Comparison of ENCODE assay signal across 29 cellular contexts in the genomic region with DNA sequence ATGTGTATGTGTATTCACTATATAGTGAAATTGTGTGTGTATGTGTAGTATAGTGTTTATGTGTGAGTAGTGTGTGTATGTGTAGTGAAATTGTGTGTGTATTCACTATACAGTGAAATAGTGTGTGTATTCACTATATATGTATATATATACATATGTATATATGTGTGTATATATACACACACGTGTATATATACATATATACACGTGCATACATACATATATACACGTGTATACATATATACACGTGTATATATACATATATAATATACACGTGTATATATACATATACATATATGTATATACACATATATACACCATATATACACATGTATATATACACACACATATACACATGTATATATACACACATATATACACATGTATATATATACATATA.
"Had no signal": no experiment of that assay in that cellular context is flagged by ENCODE, and none has a peak within 500 bp of the region (broad histone marks: within the 10 kb centered on the region; RNA-seq: fewer than 3 reads in every experiment).

No MANE protein-coding gene starts in this region.

- H3K4me1 Mint-ChIP-seq: stimulated activated effector memory CD8-positive, alpha-beta T cell treated with anti-CD3 and anti-CD28 coated beads, Interleukin-12 subunit alpha, Interleukin-12 subunit beta, amount 100 ng/mL, for 72 hours; stimulated activated memory B cell treated with anti-CD40 and anti-IgM and Interleukin-4, amounts not matched to agents 10 μg/mL and 1 μg/mL and 100 μg/mL, for 72 hours; stimulated activated naive B cell treated with anti-CD40 and anti-IgM and Interleukin-4, amounts not matched to agents 10 μg/mL and 1 μg/mL and 100 μg/mL, for 72 hours; stimulated activated naive CD8-positive, alpha-beta T cell treated with anti-CD3 and anti-CD28 coated beads, Interleukin-15, amount 100 ng/mL, for 72 hours had no signal

- DNase-seq: stimulated activated CD4-positive, alpha-beta T cell treated with anti-CD3 and anti-CD28 coated beads, Interleukin-2, amount 100 ng/mL, for 48 hours; stimulated activated CD4-positive, alpha-beta T cell treated with anti-CD3 and anti-CD28 coated beads, Interleukin-4, amount 100 ng/mL, for 1 hour; stimulated activated CD4-positive, alpha-beta T cell treated with anti-CD3 and anti-CD28 coated beads, Interleukin-4, amount 100 ng/mL, for 24 hours; stimulated activated CD4-positive, alpha-beta T cell treated with anti-CD3 and anti-CD28 coated beads, Interleukin-4, amount 100 ng/mL, for 4 hours; stimulated activated CD8-positive, alpha-beta memory T cell treated with anti-CD3 and anti-CD28 coated beads, Interleukin-4, amount 100 ng/mL, for 48 hours; stimulated activated naive B cell treated with anti-CD40 and anti-IgM and Interleukin-4, amounts not matched to agents 10 μg/mL and 1 μg/mL and 100 μg/mL, for 72 hours; stimulated activated naive CD4-positive, alpha-beta T cell; stimulated activated naive CD4-positive, alpha-beta T cell treated with Interleukin-2 at 50 U/mL for 16 hours; stimulated activated naive CD8-positive, alpha-beta T cell treated with anti-CD3 and anti-CD28 coated beads, Interleukin-15, amount 100 ng/mL, for 72 hours; stimulated activated naive CD8-positive, alpha-beta T cell treated with anti-CD3 and anti-CD28 coated beads, Interleukin-15, Interleukin-2, amounts not matched to agents 100 U/mL and 50 U/mL, for 24 hours; stomach; substantia nigra; testis; thyroid gland; tibial artery; transverse colon; trophoblast cell; upper lobe of left lung; upper lobe of right lung; uterus had no signal

- H3K4me3 Mint-ChIP-seq: stimulated activated effector memory CD8-positive, alpha-beta T cell treated with anti-CD3 and anti-CD28 coated beads, Interleukin-12 subunit alpha, Interleukin-12 subunit beta, amount 100 ng/mL, for 72 hours; stimulated activated memory B cell treated with anti-CD40 and anti-IgM and Interleukin-4, amounts not matched to agents 10 μg/mL and 1 μg/mL and 100 μg/mL, for 72 hours; stimulated activated naive B cell treated with anti-CD40 and anti-IgM and Interleukin-4, amounts not matched to agents 10 μg/mL and 1 μg/mL and 100 μg/mL, for 72 hours; stimulated activated naive CD8-positive, alpha-beta T cell treated with anti-CD3 and anti-CD28 coated beads, Interleukin-15, amount 100 ng/mL, for 72 hours; stimulated activated naive CD8-positive, alpha-beta T cell treated with anti-CD3 and anti-CD28 coated beads, Interleukin-15, Interleukin-2, amounts not matched to agents 100 ng/mL and 50 ng/mL, for 24 hours; type B pancreatic cell had no signal

- H3K27me3 ChIP-seq: stomach, suprapubic skin, testis, thyroid gland, tibial artery, tibial nerve, transverse colon, upper lobe of left lung, upper lobe of right lung, uterus, vagina had no signal

- H3K4me1 ChIP-seq: stomach, suprapubic skin, testis, thyroid gland, tibial artery, tibial nerve, transverse colon, upper lobe of left lung, upper lobe of right lung, uterus, vagina had no signal

- H3K4me3 ChIP-seq: stomach, suprapubic skin, testis, thoracic aorta, thyroid gland, tibial artery, tibial nerve, transverse colon, upper lobe of left lung, upper lobe of right lung, uterus, vagina had no signal

- H3K27ac ChIP-seq: stomach, suprapubic skin, testis, thoracic aorta, thyroid gland, tibial artery, tibial nerve, transverse colon, upper lobe of left lung, upper lobe of right lung, uterus, vagina had no signal

- H3K36me3 Mint-ChIP-seq: stimulated activated effector memory CD8-positive, alpha-beta T cell treated with anti-CD3 and anti-CD28 coated beads, Interleukin-12 subunit alpha, Interleukin-12 subunit beta, amount 100 ng/mL, for 72 hours; stimulated activated memory B cell treated with anti-CD40 and anti-IgM and Interleukin-4, amounts not matched to agents 10 μg/mL and 1 μg/mL and 100 μg/mL, for 72 hours; stimulated activated naive B cell treated with anti-CD40 and anti-IgM and Interleukin-4, amounts not matched to agents 10 μg/mL and 1 μg/mL and 100 μg/mL, for 72 hours; type B pancreatic cell had no signal

- H3K9me3 ChIP-seq: suprapubic skin, testis, thoracic aorta, thyroid gland, uterus, vagina had no signal

- ATAC-seq: stimulated activated effector memory CD8-positive, alpha-beta T cell treated with anti-CD3 and anti-CD28 coated beads, Interleukin-12 subunit alpha, Interleukin-12 subunit beta, amount 100 ng/mL, for 72 hours; stimulated activated memory B cell treated with anti-CD40 and anti-IgM and Interleukin-4, amounts not matched to agents 10 μg/mL and 1 μg/mL and 100 μg/mL, for 72 hours; stimulated activated naive B cell treated with anti-CD40 and anti-IgM and Interleukin-4, amounts not matched to agents 10 μg/mL and 1 μg/mL and 100 μg/mL, for 72 hours; stimulated activated naive CD8-positive, alpha-beta T cell treated with anti-CD3 and anti-CD28 coated beads, Interleukin-15, amount 100 ng/mL, for 72 hours; stimulated activated naive CD8-positive, alpha-beta T cell treated with anti-CD3 and anti-CD28 coated beads, Interleukin-15, Interleukin-2, amounts not matched to agents 100 U/mL and 50 U/mL, for 24 hours; upper lobe of right lung had no signal

- FAIRE-seq: urothelium cell line had no signal

- H3K27me3 Mint-ChIP-seq: stimulated activated memory B cell treated with anti-CD40 and anti-IgM and Interleukin-4, amounts not matched to agents 10 μg/mL and 1 μg/mL and 100 μg/mL, for 72 hours; stimulated activated naive B cell treated with anti-CD40 and anti-IgM and Interleukin-4, amounts not matched to agents 10 μg/mL and 1 μg/mL and 100 μg/mL, for 72 hours; stimulated activated naive CD8-positive, alpha-beta T cell treated with anti-CD3 and anti-CD28 coated beads, Interleukin-15, amount 100 ng/mL, for 72 hours; stimulated activated naive CD8-positive, alpha-beta T cell treated with anti-CD3 and anti-CD28 coated beads, Interleukin-15, Interleukin-2, amounts not matched to agents 100 ng/mL and 50 ng/mL, for 24 hours; type B pancreatic cell had no signal

- H3K27ac Mint-ChIP-seq: stimulated activated effector memory CD8-positive, alpha-beta T cell treated with anti-CD3 and anti-CD28 coated beads, Interleukin-12 subunit alpha, Interleukin-12 subunit beta, amount 100 ng/mL, for 72 hours; stimulated activated memory B cell treated with anti-CD40 and anti-IgM and Interleukin-4, amounts not matched to agents 10 μg/mL and 1 μg/mL and 100 μg/mL, for 72 hours; stimulated activated naive B cell treated with anti-CD40 and anti-IgM and Interleukin-4, amounts not matched to agents 10 μg/mL and 1 μg/mL and 100 μg/mL, for 72 hours; stimulated activated naive CD8-positive, alpha-beta T cell treated with anti-CD3 and anti-CD28 coated beads, Interleukin-15, amount 100 ng/mL, for 72 hours; stimulated activated naive CD8-positive, alpha-beta T cell treated with anti-CD3 and anti-CD28 coated beads, Interleukin-15, Interleukin-2, amounts not matched to agents 100 ng/mL and 50 ng/mL, for 24 hours; type B pancreatic cell had no signal

- H3K36me3 ChIP-seq: stomach, suprapubic skin, thoracic aorta, thyroid gland, tibial artery, tibial nerve, transverse colon, upper lobe of left lung, upper lobe of right lung, uterus, vagina had no signal
